Comparison of ENCODE assay signal across 8 cellular contexts in genomic region chr13:40666905-40667621, GRCh38. TPM values are rescaled to one million over a fixed set of nuclear protein-coding genes. Genes with fewer than 3 reads are reported as not detected.
DNase-seq lines count a peak whose midpoint lies in the region; ATAC-seq and TF ChIP-seq lines count a peak whose summit lies in the region.

No MANE protein-coding gene starts in this region.

- no peaks in the 10 kb centered on the region for H3K9me3 Mint-ChIP-seq in chondrocyte (ENCODE audit: low read depth)
- no peaks in the 10 kb centered on the region for H3K9me3 Mint-ChIP-seq in stimulated activated effector memory CD8-positive, alpha-beta T cell treated with anti-CD3 and anti-CD28 coated beads, Interleukin-12 subunit alpha, Interleukin-12 subunit beta, amount 100 ng/mL, for 72 hours

- peak overlapping the region; percentile 79 for H3K4me3 Mint-ChIP-seq in chondrocyte (ENCODE audit: unreplicated experiment)
- H3K4me3 Mint-ChIP-seq in stimulated activated effector memory CD8-positive, alpha-beta T cell treated with anti-CD3 and anti-CD28 coated beads, Interleukin-12 subunit alpha, Interleukin-12 subunit beta, amount 100 ng/mL, for 72 hours = peak overlapping the region; percentile 89

- no peak for TF ChIP-seq CTCF in chondrocyte (IDR thresholded peaks at IDR 0.05)

- no peaks in the 10 kb centered on the region for H3K36me3 Mint-ChIP-seq in chondrocyte (ENCODE audit: low read depth)
- H3K36me3 Mint-ChIP-seq in stimulated activated effector memory CD8-positive, alpha-beta T cell treated with anti-CD3 and anti-CD28 coated beads, Interleukin-12 subunit alpha, Interleukin-12 subunit beta, amount 100 ng/mL, for 72 hours = peaks cover 24% of the 10 kb centered on the region

- peak; percentile 84 for DNase-seq in NCI-H82 (lab: John Stamatoyannopoulos, UW)
- DNase-seq in NCI-H82 treated with DMSO at 0.1 percent for 48 hours (lab: John Stamatoyannopoulos, UW; ENCODE audit: unreplicated experiment) = no peak
- DNase-seq in SKM-1 (lab: John Stamatoyannopoulos, UW; ENCODE audit: unreplicated experiment) = peak; percentile 52
- no peak for DNase-seq in chondrocyte (ENCODE audit: low spot score)
- peak; percentile 56 for DNase-seq in left lobe of liver (ENCODE audit: low spot score)
- no peak for DNase-seq in stimulated activated effector memory CD8-positive, alpha-beta T cell treated with anti-CD3 and anti-CD28 coated beads, Interleukin-12 subunit alpha, Interleukin-12 subunit beta, amount 100 ng/mL, for 72 hours (ENCODE audit: low spot score in 2 of 2)

- H3K27me3 Mint-ChIP-seq in chondrocyte (ENCODE audit: low read depth) = no peaks in the 10 kb centered on the region

- H3K4me1 Mint-ChIP-seq in chondrocyte (ENCODE audit: low read depth) = peaks cover 31% of the 10 kb centered on the region
- peaks cover 29% of the 10 kb centered on the region for H3K4me1 Mint-ChIP-seq in stimulated activated effector memory CD8-positive, alpha-beta T cell treated with anti-CD3 and anti-CD28 coated beads, Interleukin-12 subunit alpha, Interleukin-12 subunit beta, amount 100 ng/mL, for 72 hours

- peak; percentile 10 for ATAC-seq in HG02938 (IDR thresholded peaks at IDR 0.05; ENCODE audit: unreplicated experiment)
- peak; percentile 54 for ATAC-seq in left lobe of liver
- peak; percentile 39 for ATAC-seq in stimulated activated effector memory CD8-positive, alpha-beta T cell treated with anti-CD3 and anti-CD28 coated beads, Interleukin-12 subunit alpha, Interleukin-12 subunit beta, amount 100 ng/mL, for 72 hours
- ATAC-seq in GM21390 (IDR thresholded peaks at IDR 0.05; ENCODE audit: unreplicated experiment) = no peak

- H3K27ac Mint-ChIP-seq in chondrocyte (ENCODE audit: unreplicated experiment) = peak overlapping the region; percentile 83
- peak overlapping the region; percentile 92 for H3K27ac Mint-ChIP-seq in stimulated activated effector memory CD8-positive, alpha-beta T cell treated with anti-CD3 and anti-CD28 coated beads, Interleukin-12 subunit alpha, Interleukin-12 subunit beta, amount 100 ng/mL, for 72 hours

RNA-seq across cellular contexts. Expression of gene FOXO1, which starts 0.6 kb away (rescaled TPM):
- total RNA-seq in chondrocyte (8.9 to 17.7 TPM (median 9.7 TPM) in 3 replicates), left lobe of liver (13.3 TPM)

Comparison
In these comparisons a context has a peak if more than half of its experiments do, and no peak if none do; other contexts are left out.
1. DNase-seq: peak in NCI-H82 (single experiment), SKM-1 (single experiment) and left lobe of liver (single experiment); none in NCI-H82 treated with DMSO at 0.1 percent for 48 hours (single experiment), chondrocyte (single experiment) and stimulated activated effector memory CD8-positive, alpha-beta T cell treated with anti-CD3 and anti-CD28 coated beads, Interleukin-12 subunit alpha, Interleukin-12 subunit beta, amount 100 ng/mL, for 72 hours (0 of 2).